In the genomic region with DNA sequence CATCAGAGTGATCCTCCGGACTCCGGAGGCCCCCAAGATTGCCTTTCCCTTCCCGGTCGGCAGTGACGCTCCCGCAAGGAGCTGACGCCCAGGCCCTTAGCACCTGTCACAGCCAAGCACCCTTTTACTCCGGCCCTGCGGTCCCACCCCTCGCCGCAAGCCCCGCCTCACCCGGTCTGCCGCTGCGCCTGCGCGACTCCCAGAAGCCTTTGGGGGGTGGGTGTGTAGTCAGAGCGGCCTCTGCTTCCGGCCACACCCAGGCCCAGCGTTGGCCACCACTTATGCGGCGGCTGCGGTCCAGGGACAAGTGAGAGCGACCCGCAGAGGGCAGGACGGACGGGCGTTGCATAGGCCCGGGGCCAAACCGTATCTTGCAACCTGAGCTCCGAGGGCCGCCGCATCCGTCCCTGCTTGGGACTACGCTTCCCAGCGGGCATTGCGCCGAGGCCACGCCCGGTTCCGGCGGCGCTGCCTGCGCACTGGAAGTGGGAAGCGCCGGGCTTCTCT, we compare ENCODE assay signal across 8 cellular contexts. TPM values are rescaled to one million over a fixed set of nuclear protein-coding genes. Genes with fewer than 3 reads are reported as not detected.
DNase-seq lines count a peak whose midpoint lies in the region; ATAC-seq and TF ChIP-seq lines count a peak whose summit lies in the region.

No MANE protein-coding gene starts in this region.

- H3K4me1 ChIP-seq in lung (ENCODE audit: control insufficient read depth in 2 of 2, insufficient read depth in 2 of 2, low read length in 2 of 2): peaks cover 4 to 5% of the 10 kb centered on the region in 2 donors

- peaks cover 0 to 44% of the 10 kb centered on the region in 2 donors for H3K9me3 ChIP-seq in lung (ENCODE audit: control insufficient read depth in 2 of 2, insufficient read depth in 1 of 2, low read length in 1 of 2)

- peak overlapping the region; percentile 90 to 92 for H3K27ac ChIP-seq in lung (ENCODE audit: low read depth in 1 of 2, low read length in 1 of 2)

- H3K4me3 ChIP-seq in lung: peak overlapping the region; percentile 67

- no peak for TF ChIP-seq CTCF in lung (IDR thresholded peaks at IDR 0.05; ENCODE audit: control extremely low read depth, extremely low read depth)

- H3K27me3 ChIP-seq in lung (ENCODE audit: control insufficient read depth, insufficient read depth): no peaks in the 10 kb centered on the region

- WGBS in lung, 2 donors: 0 to 1% methylated on average over 42 to 46 of the region's 46 CpGs

- peaks cover under 1 to 8% of the 10 kb centered on the region in 2 donors for H3K36me3 ChIP-seq in lung (ENCODE audit: control insufficient read depth in 2 of 2, insufficient read depth in 2 of 2, low read length in 2 of 2)

- peak; percentile 79 for ATAC-seq in HG03039 (IDR thresholded peaks at IDR 0.05; ENCODE audit: unreplicated experiment)
- peak; percentile 96 for ATAC-seq in lung (ENCODE audit: insufficient read depth, low FRiP score)
- no peak for ATAC-seq in HG02885 (IDR thresholded peaks at IDR 0.05; ENCODE audit: poor library complexity, unreplicated experiment)

- peak; percentile 87 for DNase-seq in GDM1 (lab: John Stamatoyannopoulos, UW)
- peak; percentile 92 to 93 for DNase-seq in NCI-H524 (lab: John Stamatoyannopoulos, UW)
- DNase-seq in activated CD8-positive, alpha-beta memory T cell treated with anti-CD3 and anti-CD28 coated beads for 4 hours (ENCODE audit: low read depth in 2 of 2): peak; percentile 80 to 82
- peak; percentile 71 for DNase-seq in effector CD4-positive, alpha-beta T cell
- DNase-seq in lung (ENCODE audit: low spot score): peak; percentile 93
- peak; percentile 91 for DNase-seq in stimulated activated CD4-positive, alpha-beta T cell treated with anti-CD3 and anti-CD28 coated beads, Interleukin-4, amount 100 ng/mL, for 24 hours

RNA-seq across cellular contexts. Expression of gene ZFP28, which starts 0.4 kb away (rescaled TPM):
- 10 to 100 TPM in 1 of 2 donors, 1 to 10 TPM in 1; 7.0 to 12.9 TPM for total RNA-seq in lung
- 1 to 10 TPM; 2.7 to 3.6 TPM for polyA plus RNA-seq in lung

RNA-seq across cellular contexts. Expression of gene ZNF470, which starts 29.0 kb away (rescaled TPM):
- total RNA-seq in lung: 1 to 10 TPM; 4.3 to 4.5 TPM
- 1 to 10 TPM; 1.2 to 2.6 TPM for polyA plus RNA-seq in lung

RNA-seq across cellular contexts. Expression of gene ZNF471, which starts 30.7 kb away (rescaled TPM):
- total RNA-seq in lung: 10 to 100 TPM in 1 of 2 donors, 1 to 10 TPM in 1; 2.4 to 14.4 TPM
- polyA plus RNA-seq in lung: 1 to 10 TPM; 1.3 to 2.0 TPM

RNA-seq across cellular contexts. Expression of gene ZNF71, which starts 56.8 kb away (rescaled TPM):
- total RNA-seq in lung: 1 to 10 TPM; 6.7 to 8.3 TPM
- 1 to 10 TPM; 2.5 to 4.9 TPM for polyA plus RNA-seq in lung
